Comparison of ENCODE assay signal across 20 cellular contexts in genomic region chr4:150232029-150232428, GRCh38.
DNase-seq lines count a peak whose midpoint lies in the region; ATAC-seq and TF ChIP-seq lines count a peak whose summit lies in the region.
"Had no signal": no experiment of that assay in that cellular context is flagged by ENCODE, and none has a peak within 500 bp of the region (broad histone marks: within the 10 kb centered on the region; RNA-seq: fewer than 3 reads in every experiment).

No MANE protein-coding gene starts in this region.

- no peak overlapping the region for H3K4me3 ChIP-seq in body of pancreas
- H3K4me3 ChIP-seq: cardiac muscle cell had no signal

- peaks cover 15% of the 10 kb centered on the region for H3K27me3 Mint-ChIP-seq in activated T-helper 2 cell treated with anti-CD3 and anti-CD28 coated beads, Interferon-gamma antibody, Interleukin-2, Interleukin-4, amounts not matched to agents 10 μg/mL and 5 μg/mL and 100 μg/mL, durations not matched to agents 14 hours and 24 hours and 36 hours (ENCODE audit: low read depth)
- H3K27me3 Mint-ChIP-seq: type B pancreatic cell had no signal

- no peak for TF ChIP-seq POLR2A in body of pancreas (IDR thresholded peaks at IDR 0.05)

- H3K27ac ChIP-seq in body of pancreas, result no peak overlapping the region
- H3K27ac ChIP-seq: cardiac muscle cell, HL-60 had no signal

- no peaks in the 10 kb centered on the region for H3K27me3 ChIP-seq in body of pancreas
- H3K27me3 ChIP-seq: cardiac muscle cell had no signal

- ATAC-seq in body of pancreas (peak; percentile 48), HG02678 (IDR thresholded peaks at IDR 0.05; ENCODE audit: unreplicated experiment) (no peak), HG03565 (IDR thresholded peaks at IDR 0.05; ENCODE audit: unreplicated experiment) (no peak)
- ATAC-seq: activated naive CD8-positive, alpha-beta T cell treated with anti-CD3 and anti-CD28 coated beads, Interleukin-2, amount 50 U/mL, for 24 hours; esophagus mucosa had no signal

- DNase-seq in DMS153 (lab: John Stamatoyannopoulos, UW) (peak; percentile 47), NCI-H1092 (lab: John Stamatoyannopoulos, UW) (peak; percentile 85), body of pancreas (peak in 2 of 4 donors; percentile 20 to 24), iris pigment epithelial cell (ENCODE audit: low read depth) (peak; percentile 44), mucosa of gallbladder (ENCODE audit: low spot score) (no peak)
- no peak for DNase-seq in activated T-helper 2 cell treated with anti-CD3 and anti-CD28 coated beads, Interferon-gamma antibody, Interleukin-2, Interleukin-4, amounts not matched to agents 10 μg/mL and 5 μg/mL and 100 μg/mL, durations not matched to agents 14 hours and 24 hours and 36 hours (ENCODE audit: low spot score)
- DNase-seq: activated CD4-positive, alpha-beta T cell treated with anti-CD3 and anti-CD28 coated beads for 4 hours; activated naive CD8-positive, alpha-beta T cell treated with anti-CD3 and anti-CD28 coated beads, Interleukin-2, amount 50 U/mL, for 24 hours; CD8-positive, alpha-beta memory T cell; DMS79 treated with DMSO at 0.1 percent for 48 hours; H9; KG1; NCI-H1105 had no signal

- H3K36me3 ChIP-seq in body of pancreas (replicated peaks in 1 of 2; ENCODE audit: insufficient read depth in 1 of 2, low read depth in 2 of 2), result no peaks in the 10 kb centered on the region
- H3K36me3 ChIP-seq: cardiac muscle cell had no signal

- WGBS in body of pancreas, 2 donors, result 45 to 50% methylated on average over 6 of the region's 6 CpGs

- no peak overlapping the region for H3K27ac Mint-ChIP-seq in activated T-helper 2 cell treated with anti-CD3 and anti-CD28 coated beads, Interferon-gamma antibody, Interleukin-2, Interleukin-4, amounts not matched to agents 10 μg/mL and 5 μg/mL and 100 μg/mL, durations not matched to agents 14 hours and 24 hours and 36 hours
- H3K27ac Mint-ChIP-seq: activated naive CD8-positive, alpha-beta T cell treated with anti-CD3 and anti-CD28 coated beads, Interleukin-2, amount 50 U/mL, for 24 hours; CD8-positive, alpha-beta memory T cell; H9; stimulated activated naive CD8-positive, alpha-beta T cell treated with anti-CD3 and anti-CD28 coated beads, Interleukin-15, Interleukin-2, amounts not matched to agents 100 ng/mL and 50 ng/mL, for 24 hours; type B pancreatic cell had no signal

- no peaks in the 10 kb centered on the region for H3K9me3 Mint-ChIP-seq in activated T-helper 2 cell treated with anti-CD3 and anti-CD28 coated beads, Interferon-gamma antibody, Interleukin-2, Interleukin-4, amounts not matched to agents 10 μg/mL and 5 μg/mL and 100 μg/mL, durations not matched to agents 14 hours and 24 hours and 36 hours
- H3K9me3 Mint-ChIP-seq: activated naive CD8-positive, alpha-beta T cell treated with anti-CD3 and anti-CD28 coated beads, Interleukin-2, amount 50 U/mL, for 24 hours; CD8-positive, alpha-beta memory T cell; H9; stimulated activated naive CD8-positive, alpha-beta T cell treated with anti-CD3 and anti-CD28 coated beads, Interleukin-15, Interleukin-2, amounts not matched to agents 100 ng/mL and 50 ng/mL, for 24 hours; type B pancreatic cell had no signal

- no peaks in the 10 kb centered on the region for H3K9me3 ChIP-seq in body of pancreas

- H3K36me3 Mint-ChIP-seq in activated T-helper 2 cell treated with anti-CD3 and anti-CD28 coated beads, Interferon-gamma antibody, Interleukin-2, Interleukin-4, amounts not matched to agents 10 μg/mL and 5 μg/mL and 100 μg/mL, durations not matched to agents 14 hours and 24 hours and 36 hours (ENCODE audit: low read depth), result no peaks in the 10 kb centered on the region
- H3K36me3 Mint-ChIP-seq: CD8-positive, alpha-beta memory T cell had no signal

- H3K4me1 ChIP-seq in body of pancreas, result peaks cover 16% of the 10 kb centered on the region

- no peak overlapping the region for H3K4me3 Mint-ChIP-seq in activated T-helper 2 cell treated with anti-CD3 and anti-CD28 coated beads, Interferon-gamma antibody, Interleukin-2, Interleukin-4, amounts not matched to agents 10 μg/mL and 5 μg/mL and 100 μg/mL, durations not matched to agents 14 hours and 24 hours and 36 hours (ENCODE audit: low read depth)
- H3K4me3 Mint-ChIP-seq: activated naive CD8-positive, alpha-beta T cell treated with anti-CD3 and anti-CD28 coated beads, Interleukin-2, amount 50 U/mL, for 24 hours; CD8-positive, alpha-beta memory T cell; H9; stimulated activated naive CD8-positive, alpha-beta T cell treated with anti-CD3 and anti-CD28 coated beads, Interleukin-15, Interleukin-2, amounts not matched to agents 100 ng/mL and 50 ng/mL, for 24 hours; type B pancreatic cell had no signal

- intact Hi-C loops in body of pancreas (cut with DNase I), result no loop called here
- intact Hi-C loops in activated T-helper 2 cell treated with anti-CD3 and anti-CD28 coated beads, Interferon-gamma antibody, Interleukin-2, Interleukin-4, amounts not matched to agents 10 μg/mL and 5 μg/mL and 100 μg/mL, durations not matched to agents 14 hours and 24 hours and 36 hours (cut with micrococcal nuclease), result no loop called here

- TF ChIP-seq CTCF in body of pancreas (IDR thresholded peaks at IDR 0.05), result no peak

- H3K4me1 Mint-ChIP-seq in activated T-helper 2 cell treated with anti-CD3 and anti-CD28 coated beads, Interferon-gamma antibody, Interleukin-2, Interleukin-4, amounts not matched to agents 10 μg/mL and 5 μg/mL and 100 μg/mL, durations not matched to agents 14 hours and 24 hours and 36 hours (ENCODE audit: low read depth), result no peaks in the 10 kb centered on the region
- H3K4me1 Mint-ChIP-seq: activated naive CD8-positive, alpha-beta T cell treated with anti-CD3 and anti-CD28 coated beads, Interleukin-2, amount 50 U/mL, for 24 hours; CD8-positive, alpha-beta memory T cell had no signal

Comparison
In these comparisons a context has a peak if more than half of its experiments do, and no peak if none do; other contexts are left out.
1. DNase-seq: peak in DMS153 (single experiment), NCI-H1092 (single experiment) and iris pigment epithelial cell (single experiment); none in activated T-helper 2 cell treated with anti-CD3 and anti-CD28 coated beads, Interferon-gamma antibody, Interleukin-2, Interleukin-4, amounts not matched to agents 10 μg/mL and 5 μg/mL and 100 μg/mL, durations not matched to agents 14 hours and 24 hours and 36 hours (single experiment) and mucosa of gallbladder (single experiment).